ENCODE assay signal across 21 cellular contexts in the genomic region with DNA sequence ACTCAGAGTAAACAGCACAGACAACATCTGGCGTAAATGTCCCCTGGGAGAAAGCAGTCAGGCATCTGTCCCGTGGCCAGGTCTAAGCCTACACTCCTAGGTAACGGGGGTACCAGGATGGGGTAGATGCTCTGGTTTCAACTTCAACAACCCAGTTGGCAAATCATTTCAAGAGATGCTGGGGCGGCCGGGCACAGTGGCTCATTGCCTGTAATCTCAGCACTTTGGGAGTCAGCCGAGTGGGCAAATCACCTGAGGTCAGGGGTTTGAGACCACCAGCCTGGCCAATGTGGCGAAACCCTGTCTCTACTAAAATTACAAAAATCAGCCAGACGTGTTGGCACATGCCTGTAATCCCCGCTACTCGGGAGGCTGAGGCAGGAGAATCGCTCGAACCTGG. TPM values are rescaled to one million over a fixed set of nuclear protein-coding genes. Genes with fewer than 3 reads are reported as not detected.
DNase-seq lines count a peak whose midpoint lies in the region; ATAC-seq and TF ChIP-seq lines count a peak whose summit lies in the region.
"Had no signal": no experiment of that assay in that cellular context is flagged by ENCODE, and none has a peak within 500 bp of the region (broad histone marks: within the 10 kb centered on the region; RNA-seq: fewer than 3 reads in every experiment).

No MANE protein-coding gene starts in this region.

- intact Hi-C loops in activated CD4-positive, alpha-beta T cell treated with anti-CD3 and anti-CD28 coated beads for 36 hours (cut with DNase I, micrococcal nuclease), result no loop called here
- intact Hi-C loops in CD14-positive monocyte (cut with micrococcal nuclease), result no loop called here

- CTCF ChIA-PET in activated CD4-positive, alpha-beta T cell treated with anti-CD3 and anti-CD28 coated beads for 36 hours (lab: Charles Lee), result no interaction called here

- H3K23ac ChIP-seq in neuronal stem cell (ENCODE audit: low read depth, low read length, poor library complexity), result no peak overlapping the region

- H3K79me1 ChIP-seq in neuronal stem cell (ENCODE audit: low read depth, low read length), result peaks cover 2% of the 10 kb centered on the region

- WGBS in neuronal stem cell (ENCODE audit: extremely low coverage in 2 of 2, insufficient read length in 2 of 2, insufficient replicate concordance in 1 of 2), 2 donors, result no CpG with 5 or more reads among the region's 12 CpGs

- no peak overlapping the region for H3K4ac ChIP-seq in neuronal stem cell (ENCODE audit: low read length)

- no peaks in the 10 kb centered on the region for H3K9me3 Mint-ChIP-seq in activated CD4-positive, alpha-beta T cell treated with anti-CD3 and anti-CD28 coated beads for 36 hours (ENCODE audit: low read depth)
- no peaks in the 10 kb centered on the region for H3K9me3 Mint-ChIP-seq in CD14-positive monocyte
- H3K9me3 Mint-ChIP-seq in immature natural killer cell, result no peaks in the 10 kb centered on the region
- H3K9me3 Mint-ChIP-seq: activated CD4-positive, alpha-beta T cell treated with anti-CD3 and anti-CD28 coated beads, Interleukin-2, amount 10 ng/mL, durations not matched to agents 24 days and 14 days; T-helper 1 cell treated with Interleukin-12 subunit alpha and Interleukin-12 subunit beta and Interleukin-4 antibody, amounts not matched to agents 30 μg/mL and 1 μg/mL, for 36 hours had no signal

- no peak overlapping the region for H2BK5ac ChIP-seq in neuronal stem cell (ENCODE audit: low read length)

- peaks cover 64% of the 10 kb centered on the region for H3K4me1 Mint-ChIP-seq in activated CD4-positive, alpha-beta T cell treated with anti-CD3 and anti-CD28 coated beads for 36 hours
- peaks cover 61% of the 10 kb centered on the region for H3K4me1 Mint-ChIP-seq in CD14-positive monocyte
- H3K4me1 Mint-ChIP-seq in immature natural killer cell, result peaks cover 0 to 14% of the 10 kb centered on the region in 2 donors

- H3K9me3 ChIP-seq in WERI-Rb-1 (ENCODE audit: severe bottlenecking) (peaks cover 7% of the 10 kb centered on the region), neuronal stem cell (replicated peaks in 1 of 2; ENCODE audit: control insufficient read depth in 2 of 2, insufficient read depth in 1 of 2, low read depth in 1 of 2, low read length in 2 of 2) (peaks cover 0 to 7% of the 10 kb centered on the region in 2 donors)
- H3K9me3 ChIP-seq: psoas muscle, upper lobe of right lung had no signal

- H4K8ac ChIP-seq in neuronal stem cell (ENCODE audit: low read depth, low read length), result no peak overlapping the region

- no peak overlapping the region for H4K91ac ChIP-seq in neuronal stem cell (ENCODE audit: low read depth, low read length, poor library complexity)

- H3K4me3 Mint-ChIP-seq in activated CD4-positive, alpha-beta T cell treated with anti-CD3 and anti-CD28 coated beads for 36 hours, result no peak overlapping the region
- H3K4me3 Mint-ChIP-seq in CD14-positive monocyte (no peak overlapping the region), immature natural killer cell (peak overlapping the region in 3 of 5 donors; percentile 26 to 99 (median 46))
- H3K4me3 Mint-ChIP-seq: activated CD4-positive, alpha-beta T cell treated with anti-CD3 and anti-CD28 coated beads, Interleukin-2, amount 10 ng/mL, durations not matched to agents 24 days and 14 days; T-helper 1 cell treated with Interleukin-12 subunit alpha and Interleukin-12 subunit beta and Interleukin-4 antibody, amounts not matched to agents 30 μg/mL and 1 μg/mL, for 36 hours had no signal

- H3K27me3 ChIP-seq in WERI-Rb-1 (ENCODE audit: insufficient read depth, low read depth, severe bottlenecking), result no peaks in the 10 kb centered on the region
- no peaks in the 10 kb centered on the region for H3K27me3 ChIP-seq in neuronal stem cell (ENCODE audit: control insufficient read depth in 3 of 3, insufficient read depth in 3 of 3, low read depth in 1 of 3, low read length in 3 of 3)
- H3K27me3 ChIP-seq: SJSA1, upper lobe of right lung had no signal

- no peak overlapping the region for H3K9ac ChIP-seq in neuronal stem cell (ENCODE audit: low read depth, low read length, poor library complexity)
- H3K9ac ChIP-seq: KMS-11 had no signal

- H3K4me3 ChIP-seq in WERI-Rb-1 (ENCODE audit: low read depth, low read length) (no peak overlapping the region), neuronal stem cell (ENCODE audit: low read length in 2 of 2) (no peak overlapping the region)
- H3K4me3 ChIP-seq: lung, psoas muscle, SJSA1, upper lobe of right lung had no signal

- H3K36me3 Mint-ChIP-seq in activated CD4-positive, alpha-beta T cell treated with anti-CD3 and anti-CD28 coated beads for 36 hours (ENCODE audit: low read depth), result peaks cover 9% of the 10 kb centered on the region
- peaks cover 48 to 60% of the 10 kb centered on the region in 2 donors for H3K36me3 Mint-ChIP-seq in CD14-positive monocyte
- H3K36me3 Mint-ChIP-seq in immature natural killer cell, result peaks cover 6 to 27% (median 7%) of the 10 kb centered on the region in 3 donors

- H2BK12ac ChIP-seq in neuronal stem cell (ENCODE audit: low read length), result no peak overlapping the region

- H2AFZ ChIP-seq in neuronal stem cell (ENCODE audit: low read length), result no peak overlapping the region

- no peak for TF ChIP-seq CTCF in CD14-positive monocyte (IDR thresholded peaks at IDR 0.05)
- no peak for TF ChIP-seq CTCF in WERI-Rb-1 (IDR thresholded peaks at IDR 0.05; ENCODE audit: low read depth, low read length)

- H2BK15ac ChIP-seq in neuronal stem cell (ENCODE audit: low read length), result no peak overlapping the region

- no peaks in the 10 kb centered on the region for H3K4me1 ChIP-seq in neuronal stem cell (ENCODE audit: control insufficient read depth in 2 of 2, insufficient read depth in 1 of 2, low read depth in 1 of 2, low read length in 2 of 2)
- H3K4me1 ChIP-seq: psoas muscle had no signal

- H3K4me2 ChIP-seq in neuronal stem cell (ENCODE audit: insufficient read depth, low read length, poor library complexity, severe bottlenecking), result no peak overlapping the region
- H3K4me2 ChIP-seq: KMS-11 had no signal

- H3K27me3 Mint-ChIP-seq in activated CD4-positive, alpha-beta T cell treated with anti-CD3 and anti-CD28 coated beads for 36 hours, result no peaks in the 10 kb centered on the region
- no peaks in the 10 kb centered on the region for H3K27me3 Mint-ChIP-seq in CD14-positive monocyte (ENCODE audit: low read depth in 3 of 3)
- peaks cover 0 to 4% (median 2%) of the 10 kb centered on the region in 3 donors for H3K27me3 Mint-ChIP-seq in immature natural killer cell (ENCODE audit: low read depth in 3 of 3)
- H3K27me3 Mint-ChIP-seq: activated CD4-positive, alpha-beta T cell treated with anti-CD3 and anti-CD28 coated beads, Interleukin-2, amount 10 ng/mL, durations not matched to agents 24 days and 14 days had no signal

- no peak for DNase-seq in activated CD4-positive, alpha-beta T cell treated with anti-CD3 and anti-CD28 coated beads for 36 hours
- no peak for DNase-seq in activated CD4-positive, alpha-beta T cell treated with anti-CD3 and anti-CD28 coated beads for 4 hours
- no peak for DNase-seq in CD14-positive monocyte (ENCODE audit: low spot score)
- DNase-seq in WERI-Rb-1, result no peak
- no peak for DNase-seq in immature natural killer cell
- no peak for DNase-seq in HT-29 (ENCODE audit: low spot score)
- no peak for DNase-seq in neuronal stem cell (ENCODE audit: low spot score)
- DNase-seq: activated CD4-positive, alpha-beta T cell treated with anti-CD3 and anti-CD28 coated beads, Interleukin-2, amount 10 ng/mL, durations not matched to agents 24 days and 14 days; activated gamma-delta T cell; AML-193; cortex of kidney; NCI-H1417 treated with DMSO at 0.1 percent for 48 hours; NCI-H2081 treated with DMSO at 0.1 percent for 48 hours; psoas muscle; substantia nigra; upper lobe of right lung had no signal

- peaks cover 9% of the 10 kb centered on the region for H3K36me3 ChIP-seq in WERI-Rb-1
- peaks cover 0 to 81% of the 10 kb centered on the region in 2 donors for H3K36me3 ChIP-seq in neuronal stem cell (replicated peaks in 1 of 2; ENCODE audit: control insufficient read depth in 2 of 2, insufficient read depth in 2 of 2, low read length in 2 of 2)
- H3K36me3 ChIP-seq: upper lobe of right lung had no signal

- no peak overlapping the region for H2AK5ac ChIP-seq in neuronal stem cell (ENCODE audit: low read depth, low read length)

- no peak overlapping the region for H3K14ac ChIP-seq in neuronal stem cell (ENCODE audit: low read length)

- H3K27ac ChIP-seq in WERI-Rb-1 (peak overlapping the region; percentile 83; the same call in 1 of the 2 replicates), neuronal stem cell (replicated peaks; ENCODE audit: low read length) (no peak overlapping the region)
- H3K27ac ChIP-seq: KMS-11, psoas muscle, SJSA1, upper lobe of right lung had no signal

- POLR2A ChIA-PET in activated CD4-positive, alpha-beta T cell treated with anti-CD3 and anti-CD28 coated beads for 36 hours (lab: Charles Lee), result no interaction called here

- no peak overlapping the region for H2BK120ac ChIP-seq in neuronal stem cell (ENCODE audit: low read depth, low read length)

- no peak for ATAC-seq in activated CD4-positive, alpha-beta T cell treated with anti-CD3 and anti-CD28 coated beads for 36 hours
- ATAC-seq in HG03354 (IDR thresholded peaks at IDR 0.05; ENCODE audit: poor library complexity, severe bottlenecking, unreplicated experiment), result no peak
- ATAC-seq: psoas muscle, upper lobe of right lung had no signal

- no peak overlapping the region for H3K18ac ChIP-seq in neuronal stem cell (ENCODE audit: low read length)

- H3K27ac Mint-ChIP-seq in activated CD4-positive, alpha-beta T cell treated with anti-CD3 and anti-CD28 coated beads for 36 hours, result peak overlapping the region; percentile 9
- H3K27ac Mint-ChIP-seq in CD14-positive monocyte (peak overlapping the region in 6 of 7 donors; percentile 2 to 72 (median 22)), immature natural killer cell (peak overlapping the region in 1 of 6 donors; percentile 66)
- H3K27ac Mint-ChIP-seq: T-helper 1 cell treated with Interleukin-12 subunit alpha and Interleukin-12 subunit beta and Interleukin-4 antibody, amounts not matched to agents 30 μg/mL and 1 μg/mL, for 36 hours had no signal

RNA-seq across cellular contexts. Expression of gene PREX1, which starts 12.3 kb away (rescaled TPM):
- 10 to 100 TPM; 36.5 to 39.2 TPM for total RNA-seq in activated CD4-positive, alpha-beta T cell treated with anti-CD3 and anti-CD28 coated beads for 36 hours
- polyA plus RNA-seq in CD14-positive monocyte (10 to 100 TPM; 24.3 to 27.5 TPM), immature natural killer cell (10 to 100 TPM; 30.5 to 94.3 (median 54.9) TPM)
- 0.05 and 0.31 TPM in 2 replicates for total RNA-seq in HT-29 (2014; rRNA removed; shearing (Covaris generic))
- 10.0 TPM for polyA plus RNA-seq in neuronal stem cell (2013, experiment 1 of 2)
- 10.7 TPM for polyA plus RNA-seq in neuronal stem cell (2013, experiment 2 of 2)

Comparison
In these comparisons a context has a peak if more than half of its experiments do, and no peak if none do; other contexts are left out.
1. H3K4me3 Mint-ChIP-seq: peak in immature natural killer cell (3 of 5); none in activated CD4-positive, alpha-beta T cell treated with anti-CD3 and anti-CD28 coated beads for 36 hours (single experiment) and CD14-positive monocyte (0 of 2).
2. RNA of gene PREX1, which starts 12.3 kb away (total RNA-seq): 36.5 to 39.2 TPM in activated CD4-positive, alpha-beta T cell treated with anti-CD3 and anti-CD28 coated beads for 36 hours; 0.05 to 0.31 TPM in HT-29; every median in the first group is over 10 times any median in the second.